ENCODE assay signal across 10 cellular contexts in the genomic region with DNA sequence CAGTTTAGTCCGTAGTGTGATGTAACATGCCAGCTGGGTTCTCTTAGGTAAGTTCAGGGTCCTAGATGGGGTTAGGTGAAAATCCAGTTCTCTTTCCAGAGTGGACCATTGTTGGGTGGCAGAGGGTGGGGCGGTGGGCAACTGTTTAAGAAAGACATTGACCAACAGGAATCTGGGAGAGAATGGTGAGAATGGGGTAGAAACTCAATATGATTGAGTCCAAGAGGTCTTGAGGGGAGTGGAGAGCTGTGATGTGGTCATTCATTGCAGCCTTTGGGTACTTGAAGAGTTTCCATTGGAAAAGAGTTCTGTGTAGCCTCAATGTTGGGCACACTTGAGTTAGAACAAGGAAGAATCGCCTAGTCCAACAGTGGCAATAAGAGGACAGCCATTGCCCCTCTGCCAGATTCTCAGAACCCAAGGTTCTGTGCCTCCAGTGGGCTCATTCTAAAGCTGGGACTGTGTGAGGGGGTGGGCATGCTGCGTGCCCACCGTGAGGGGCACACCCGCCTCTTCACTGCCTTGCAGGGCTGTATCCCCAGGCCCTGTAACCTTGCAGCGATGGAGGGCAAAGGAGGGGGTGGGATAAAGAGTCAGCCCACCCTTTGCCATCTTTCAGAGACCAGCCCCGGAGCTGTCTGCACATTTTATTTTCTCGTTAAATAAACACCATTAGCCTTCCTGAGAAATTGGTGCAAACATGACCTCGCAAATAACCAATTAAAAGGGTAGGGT.
DNase-seq lines count a peak whose midpoint lies in the region; ATAC-seq and TF ChIP-seq lines count a peak whose summit lies in the region.
"Had no signal": no experiment of that assay in that cellular context is flagged by ENCODE, and none has a peak within 500 bp of the region (broad histone marks: within the 10 kb centered on the region; RNA-seq: fewer than 3 reads in every experiment).

No MANE protein-coding gene starts in this region.

- no peaks in the 10 kb centered on the region for H3K36me3 Mint-ChIP-seq in activated CD4-positive, alpha-beta T cell treated with anti-CD3 and anti-CD28 coated beads, Interleukin-2, amount 10 ng/mL, durations not matched to agents 7 days and 5 days (ENCODE audit: low read depth)
- no peaks in the 10 kb centered on the region for H3K36me3 Mint-ChIP-seq in dendritic cell treated with granulocyte-macrophage colony-stimulating factor and Interleukin-4, amounts not matched to agents 40 ng/mL and 50 ng/mL, for 4 days (ENCODE audit: low read depth)
- peaks cover 3% of the 10 kb centered on the region for H3K36me3 Mint-ChIP-seq in osteocyte (ENCODE audit: unreplicated experiment)

- no peak for ATAC-seq in HG03097 (IDR thresholded peaks at IDR 0.05; ENCODE audit: low FRiP score, unreplicated experiment)
- ATAC-seq in GM21526 (IDR thresholded peaks at IDR 0.05; ENCODE audit: low FRiP score, unreplicated experiment) = no peak

- POLR2A ChIA-PET in activated CD4-positive, alpha-beta T cell treated with anti-CD3 and anti-CD28 coated beads, Interleukin-2, amount 10 ng/mL, durations not matched to agents 7 days and 5 days (lab: Charles Lee) = no interaction called here

- H3K27ac Mint-ChIP-seq in activated CD4-positive, alpha-beta T cell treated with anti-CD3 and anti-CD28 coated beads, Interleukin-2, amount 10 ng/mL, durations not matched to agents 7 days and 5 days = peak overlapping the region; percentile 81
- no peak overlapping the region for H3K27ac Mint-ChIP-seq in dendritic cell treated with granulocyte-macrophage colony-stimulating factor and Interleukin-4, amounts not matched to agents 40 ng/mL and 50 ng/mL, for 4 days
- H3K27ac Mint-ChIP-seq in osteocyte (ENCODE audit: unreplicated experiment) = peak overlapping the region; percentile 2

- no peak for TF ChIP-seq CTCF in osteocyte (IDR thresholded peaks at IDR 0.05)

- CTCF ChIA-PET in activated CD4-positive, alpha-beta T cell treated with anti-CD3 and anti-CD28 coated beads, Interleukin-2, amount 10 ng/mL, durations not matched to agents 7 days and 5 days (lab: Charles Lee) = interaction anchor here (2.1 kb wide), 1 partner anchor 294 kb away, joined by 6 read pairs; no protein-coding TSS in a partner anchor

- no peaks in the 10 kb centered on the region for H3K9me3 ChIP-seq in SJCRH30 (replicated peaks)

- intact Hi-C loops in dendritic cell treated with granulocyte-macrophage colony-stimulating factor and Interleukin-4, amounts not matched to agents 40 ng/mL and 50 ng/mL, for 4 days (cut with micrococcal nuclease) = no loop called here

- no peak overlapping the region for H3K4me3 ChIP-seq in SJCRH30

- H3K4me1 Mint-ChIP-seq in activated CD4-positive, alpha-beta T cell treated with anti-CD3 and anti-CD28 coated beads, Interleukin-2, amount 10 ng/mL, durations not matched to agents 7 days and 5 days = peaks cover 20% of the 10 kb centered on the region
- peaks cover 14% of the 10 kb centered on the region for H3K4me1 Mint-ChIP-seq in dendritic cell treated with granulocyte-macrophage colony-stimulating factor and Interleukin-4, amounts not matched to agents 40 ng/mL and 50 ng/mL, for 4 days (ENCODE audit: low read depth)
- H3K4me1 Mint-ChIP-seq in osteocyte (ENCODE audit: unreplicated experiment) = peaks cover 27% of the 10 kb centered on the region

- no peak for DNase-seq in activated CD4-positive, alpha-beta T cell treated with anti-CD3 and anti-CD28 coated beads, Interleukin-2, amount 10 ng/mL, durations not matched to agents 7 days and 5 days
- no peak for DNase-seq in activated CD4-positive, alpha-beta T cell treated with anti-CD3 and anti-CD28 coated beads for 48 hours
- DNase-seq in SJCRH30 = no peak
- DNase-seq in osteocyte (ENCODE audit: extremely low spot score, unreplicated experiment) = no peak
- DNase-seq in NCI-H187 treated with DMSO at 0.1 percent for 48 hours (lab: John Stamatoyannopoulos, UW) = no peak
- DNase-seq: DMS53, NCI-H1105 had no signal

- H3K4me1 ChIP-seq in SJCRH30 = peaks cover 28% of the 10 kb centered on the region

- no peaks in the 10 kb centered on the region for H3K36me3 ChIP-seq in SJCRH30

- H3K27ac ChIP-seq in SJCRH30 = peak overlapping the region; percentile 48

- H3K27me3 Mint-ChIP-seq in activated CD4-positive, alpha-beta T cell treated with anti-CD3 and anti-CD28 coated beads, Interleukin-2, amount 10 ng/mL, durations not matched to agents 7 days and 5 days = no peaks in the 10 kb centered on the region
- no peaks in the 10 kb centered on the region for H3K27me3 Mint-ChIP-seq in dendritic cell treated with granulocyte-macrophage colony-stimulating factor and Interleukin-4, amounts not matched to agents 40 ng/mL and 50 ng/mL, for 4 days
- no peaks in the 10 kb centered on the region for H3K27me3 Mint-ChIP-seq in osteocyte (ENCODE audit: unreplicated experiment)

- H3K4me3 Mint-ChIP-seq in activated CD4-positive, alpha-beta T cell treated with anti-CD3 and anti-CD28 coated beads, Interleukin-2, amount 10 ng/mL, durations not matched to agents 7 days and 5 days = peak overlapping the region; percentile 36
- H3K4me3 Mint-ChIP-seq in dendritic cell treated with granulocyte-macrophage colony-stimulating factor and Interleukin-4, amounts not matched to agents 40 ng/mL and 50 ng/mL, for 4 days = peak overlapping the region; percentile 37
- no peak overlapping the region for H3K4me3 Mint-ChIP-seq in osteocyte (ENCODE audit: unreplicated experiment)

- H3K27me3 ChIP-seq in SJCRH30 = no peaks in the 10 kb centered on the region

- H3K9me3 Mint-ChIP-seq in activated CD4-positive, alpha-beta T cell treated with anti-CD3 and anti-CD28 coated beads, Interleukin-2, amount 10 ng/mL, durations not matched to agents 7 days and 5 days = no peaks in the 10 kb centered on the region
- no peaks in the 10 kb centered on the region for H3K9me3 Mint-ChIP-seq in dendritic cell treated with granulocyte-macrophage colony-stimulating factor and Interleukin-4, amounts not matched to agents 40 ng/mL and 50 ng/mL, for 4 days
- H3K9me3 Mint-ChIP-seq in osteocyte (ENCODE audit: unreplicated experiment) = no peaks in the 10 kb centered on the region
